ENCODE assay signal across 8 cellular contexts in the genomic region with DNA sequence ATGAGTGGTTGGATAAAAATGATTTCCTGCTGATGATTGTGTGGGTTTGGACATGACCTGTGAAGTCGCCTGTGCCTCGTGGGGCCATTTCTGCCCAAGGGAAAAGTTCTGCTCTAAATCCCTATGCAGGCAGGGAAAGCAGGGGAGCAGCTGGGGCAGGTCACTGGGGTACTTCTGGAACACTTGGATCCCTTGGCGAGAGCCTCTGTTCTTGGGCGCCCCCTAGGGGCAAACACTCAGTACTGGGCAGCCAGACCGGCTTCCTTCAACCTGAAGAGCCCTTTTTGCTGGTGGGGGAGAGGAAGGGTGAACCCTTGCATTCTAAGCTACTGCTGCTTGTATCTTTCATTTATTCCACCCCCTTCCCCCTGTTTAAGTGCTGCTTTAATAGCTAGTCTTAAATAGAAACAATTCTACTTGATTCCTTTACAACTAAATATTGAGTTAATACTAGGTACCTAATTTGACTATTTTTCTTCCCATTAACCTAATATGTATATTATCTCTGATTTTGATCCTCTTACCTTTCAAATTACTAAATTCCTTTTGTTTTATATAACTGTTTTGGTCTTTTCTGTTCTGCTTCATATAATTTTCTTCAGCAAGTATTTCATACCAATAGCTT. TPM values are rescaled to one million over a fixed set of nuclear protein-coding genes. Genes with fewer than 3 reads are reported as not detected.
A peak's percentile ranks its signal among the peaks of the same experiment; 100 is the strongest.
DNase-seq lines count a peak whose midpoint lies in the region; ATAC-seq and TF ChIP-seq lines count a peak whose summit lies in the region.

No MANE protein-coding gene starts in this region.

- no peaks in the 10 kb centered on the region for H3K27me3 ChIP-seq in liver (ENCODE audit: control insufficient read depth in 4 of 4, insufficient read depth in 4 of 4, low read length in 3 of 4)

- no peak overlapping the region for H3K9ac ChIP-seq in liver (ENCODE audit: low read depth in 1 of 2, low read length in 2 of 2)

- no peaks in the 10 kb centered on the region for H3K36me3 ChIP-seq in liver (ENCODE audit: control insufficient read depth in 4 of 4, insufficient read depth in 3 of 4, low read depth in 1 of 4, low read length in 3 of 4)

- H3K36me3 Mint-ChIP-seq in chondrocyte (ENCODE audit: low read depth): no peaks in the 10 kb centered on the region

- ATAC-seq in HG02759 (IDR thresholded peaks at IDR 0.05; ENCODE audit: unreplicated experiment): peak; percentile 89

- peak; percentile 69 to 81 for TF ChIP-seq RAD21 in liver (IDR thresholded peaks at IDR 0.05)

- no peak overlapping the region for H3K4me3 ChIP-seq in liver (ENCODE audit: low read depth in 1 of 3, low read length in 3 of 3)

- no peak overlapping the region for H3K27ac ChIP-seq in 22Rv1
- H3K27ac ChIP-seq in liver (ENCODE audit: low read depth in 1 of 2, low read length in 2 of 2): no peak overlapping the region

- H3K9me3 Mint-ChIP-seq in chondrocyte (ENCODE audit: low read depth): no peaks in the 10 kb centered on the region

- H3K4me1 Mint-ChIP-seq in chondrocyte (ENCODE audit: low read depth): no peaks in the 10 kb centered on the region

- DNase-seq in NCI-H128 (lab: John Stamatoyannopoulos, UW; ENCODE audit: unreplicated experiment) (peak; percentile 44), T-helper 9 cell (peak; percentile 18), chondrocyte (ENCODE audit: low spot score) (no peak)
- peak; percentile 15 for DNase-seq in stimulated activated CD8-positive, alpha-beta memory T cell treated with anti-CD3 and anti-CD28 coated beads, Interleukin-12 subunit alpha, Interleukin-12 subunit beta, amount 100 ng/mL, for 1 hour (ENCODE audit: low read depth)

- H3K4me3 Mint-ChIP-seq in chondrocyte (ENCODE audit: unreplicated experiment): no peak overlapping the region

- TF ChIP-seq CTCF in 22Rv1 (IDR thresholded peaks at IDR 0.05): peak; percentile 100
- peak; percentile 92 for TF ChIP-seq CTCF in GM12874 (IDR thresholded peaks at IDR 0.05; ENCODE audit: insufficient read depth, low read depth, low read length)
- peak; percentile 92 for TF ChIP-seq CTCF in chondrocyte (IDR thresholded peaks at IDR 0.05)
- TF ChIP-seq CTCF in liver (IDR thresholded peaks at IDR 0.05; ENCODE audit: low read depth, low read length, missing input control): peak; percentile 79

- no peaks in the 10 kb centered on the region for H3K9me3 ChIP-seq in liver (ENCODE audit: control insufficient read depth in 4 of 4, low read length in 3 of 4)

- H3K27ac Mint-ChIP-seq in chondrocyte (ENCODE audit: unreplicated experiment): no peak overlapping the region

- WGBS in liver: 25% methylated on average over 5 of the region's 5 CpGs

- H3K4me1 ChIP-seq in liver (ENCODE audit: control insufficient read depth in 4 of 4, insufficient read depth in 4 of 4, low read length in 3 of 4): no peaks in the 10 kb centered on the region

- H3K27me3 Mint-ChIP-seq in chondrocyte (ENCODE audit: low read depth): no peaks in the 10 kb centered on the region

TF ChIP-seq in liver, 16 proteins besides CTCF, POLR2A, EP300 and RAD21:
- TF ChIP-seq, protein P1, sequence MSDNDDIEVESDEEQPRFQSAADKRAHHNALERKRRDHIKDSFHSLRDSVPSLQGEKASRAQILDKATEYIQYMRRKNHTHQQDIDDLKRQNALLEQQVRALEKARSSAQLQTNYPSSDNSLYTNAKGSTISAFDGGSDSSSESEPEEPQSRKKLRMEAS (IDR thresholded peaks at IDR 0.05): no peak
- no peak for TF ChIP-seq JUND (IDR thresholded peaks at IDR 0.05)

RNA-seq across cellular contexts. Expression of a gene that starts 5.1 kb away (rescaled TPM):
- total RNA-seq in chondrocyte (not detected in 3 replicates), liver (under 1 TPM in 1 of 2 donors, not detected in 1; 0.33 TPM)
- polyA plus RNA-seq in liver: not detected

RNA-seq across cellular contexts. Expression of a gene that starts 11.1 kb away (rescaled TPM):
- total RNA-seq in chondrocyte (not detected in 3 replicates), liver (not detected)
- polyA plus RNA-seq in liver: not detected
